2 cellular contexts compared by ENCODE assay signal in the genomic region with DNA sequence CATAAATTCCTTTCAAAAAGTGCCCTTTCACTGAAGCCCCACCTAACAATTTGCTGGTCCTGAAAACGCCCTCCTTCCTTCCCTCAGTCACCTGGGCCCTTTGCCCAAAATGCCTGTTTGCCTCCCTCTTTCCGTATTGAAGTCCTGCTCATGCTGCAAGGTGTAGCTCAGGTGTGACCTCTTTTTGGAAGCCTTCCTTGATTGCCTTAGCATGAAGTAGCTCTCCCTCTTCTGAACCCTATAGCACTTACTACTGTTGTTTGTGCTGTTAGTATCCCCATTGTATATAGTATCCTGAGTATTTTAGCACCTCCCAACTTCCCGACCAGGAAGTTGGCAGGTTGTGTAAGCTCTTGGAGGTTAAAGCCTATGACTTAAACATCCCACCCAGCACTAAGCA.
TF ChIP-seq lines count a peak whose summit lies in the region.

No MANE protein-coding gene starts in this region.

TF ChIP-seq in A549, 52 proteins besides CTCF, POLR2A, EP300 and RAD21 (continued from another document):
- TF ChIP-seq, protein P1, sequence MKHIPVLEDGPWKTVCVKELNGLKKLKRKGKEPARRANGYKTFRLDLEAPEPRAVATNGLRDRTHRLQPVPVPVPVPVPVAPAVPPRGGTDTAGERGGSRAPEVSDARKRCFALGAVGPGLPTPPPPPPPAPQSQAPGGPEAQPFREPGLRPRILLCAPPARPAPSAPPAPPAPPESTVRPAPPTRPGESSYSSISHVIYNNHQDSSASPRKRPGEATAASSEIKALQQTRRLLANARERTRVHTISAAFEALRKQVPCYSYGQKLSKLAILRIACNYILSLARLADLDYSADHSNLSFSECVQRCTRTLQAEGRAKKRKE (CRISPR knock-in tag; IDR thresholded peaks at IDR 0.05; ENCODE audit: low read depth) = no peak
- TF ChIP-seq MAZ (IDR thresholded peaks at IDR 0.05; ENCODE audit: borderline replicate concordance, low read depth, low read length) = no peak
TF ChIP-seq in A549: peak in this region for 0.

TF ChIP-seq in WTC11, 78 proteins besides CTCF, POLR2A, EP300 and RAD21 (continued from another document):
- TF ChIP-seq, protein P2, sequence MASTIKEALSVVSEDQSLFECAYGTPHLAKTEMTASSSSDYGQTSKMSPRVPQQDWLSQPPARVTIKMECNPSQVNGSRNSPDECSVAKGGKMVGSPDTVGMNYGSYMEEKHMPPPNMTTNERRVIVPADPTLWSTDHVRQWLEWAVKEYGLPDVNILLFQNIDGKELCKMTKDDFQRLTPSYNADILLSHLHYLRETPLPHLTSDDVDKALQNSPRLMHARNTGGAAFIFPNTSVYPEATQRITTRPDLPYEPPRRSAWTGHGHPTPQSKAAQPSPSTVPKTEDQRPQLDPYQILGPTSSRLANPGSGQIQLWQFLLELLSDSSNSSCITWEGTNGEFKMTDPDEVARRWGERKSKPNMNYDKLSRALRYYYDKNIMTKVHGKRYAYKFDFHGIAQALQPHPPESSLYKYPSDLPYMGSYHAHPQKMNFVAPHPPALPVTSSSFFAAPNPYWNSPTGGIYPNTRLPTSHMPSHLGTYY (CRISPR knock-in tag; IDR thresholded peaks at IDR 0.05) = no peak
- TF ChIP-seq NFE2L1 (CRISPR knock-in tag; IDR thresholded peaks at IDR 0.05) = no peak
- TF ChIP-seq, protein P3, sequence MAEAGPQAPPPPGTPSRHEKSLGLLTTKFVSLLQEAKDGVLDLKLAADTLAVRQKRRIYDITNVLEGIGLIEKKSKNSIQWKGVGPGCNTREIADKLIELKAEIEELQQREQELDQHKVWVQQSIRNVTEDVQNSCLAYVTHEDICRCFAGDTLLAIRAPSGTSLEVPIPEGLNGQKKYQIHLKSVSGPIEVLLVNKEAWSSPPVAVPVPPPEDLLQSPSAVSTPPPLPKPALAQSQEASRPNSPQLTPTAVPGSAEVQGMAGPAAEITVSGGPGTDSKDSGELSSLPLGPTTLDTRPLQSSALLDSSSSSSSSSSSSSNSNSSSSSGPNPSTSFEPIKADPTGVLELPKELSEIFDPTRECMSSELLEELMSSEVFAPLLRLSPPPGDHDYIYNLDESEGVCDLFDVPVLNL (CRISPR knock-in tag; IDR thresholded peaks at IDR 0.05; ENCODE audit: borderline replicate concordance, low read depth) = no peak
- TF ChIP-seq ZBTB21 (CRISPR knock-in tag; IDR thresholded peaks at IDR 0.05; ENCODE audit: borderline replicate concordance) = no peak
- TF ChIP-seq PRRX2 (CRISPR knock-in tag; IDR thresholded peaks at IDR 0.05) = no peak
- no peak for TF ChIP-seq SMAD4 (CRISPR knock-in tag; IDR thresholded peaks at IDR 0.05)
- no peak for TF ChIP-seq ZNF416 (CRISPR knock-in tag; IDR thresholded peaks at IDR 0.05)
- TF ChIP-seq SOX15 (CRISPR knock-in tag; IDR thresholded peaks at IDR 0.05) = no peak
- TF ChIP-seq, protein P4, sequence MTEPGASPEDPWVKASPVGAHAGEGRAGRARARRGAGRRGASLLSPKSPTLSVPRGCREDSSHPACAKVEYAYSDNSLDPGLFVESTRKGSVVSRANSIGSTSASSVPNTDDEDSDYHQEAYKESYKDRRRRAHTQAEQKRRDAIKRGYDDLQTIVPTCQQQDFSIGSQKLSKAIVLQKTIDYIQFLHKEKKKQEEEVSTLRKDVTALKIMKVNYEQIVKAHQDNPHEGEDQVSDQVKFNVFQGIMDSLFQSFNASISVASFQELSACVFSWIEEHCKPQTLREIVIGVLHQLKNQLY (CRISPR knock-in tag; IDR thresholded peaks at IDR 0.05) = no peak
- no peak for TF ChIP-seq TP53 (CRISPR knock-in tag; IDR thresholded peaks at IDR 0.05)
- no peak for TF ChIP-seq NFATC4 (CRISPR knock-in tag; IDR thresholded peaks at IDR 0.05)
- TF ChIP-seq, protein P5, sequence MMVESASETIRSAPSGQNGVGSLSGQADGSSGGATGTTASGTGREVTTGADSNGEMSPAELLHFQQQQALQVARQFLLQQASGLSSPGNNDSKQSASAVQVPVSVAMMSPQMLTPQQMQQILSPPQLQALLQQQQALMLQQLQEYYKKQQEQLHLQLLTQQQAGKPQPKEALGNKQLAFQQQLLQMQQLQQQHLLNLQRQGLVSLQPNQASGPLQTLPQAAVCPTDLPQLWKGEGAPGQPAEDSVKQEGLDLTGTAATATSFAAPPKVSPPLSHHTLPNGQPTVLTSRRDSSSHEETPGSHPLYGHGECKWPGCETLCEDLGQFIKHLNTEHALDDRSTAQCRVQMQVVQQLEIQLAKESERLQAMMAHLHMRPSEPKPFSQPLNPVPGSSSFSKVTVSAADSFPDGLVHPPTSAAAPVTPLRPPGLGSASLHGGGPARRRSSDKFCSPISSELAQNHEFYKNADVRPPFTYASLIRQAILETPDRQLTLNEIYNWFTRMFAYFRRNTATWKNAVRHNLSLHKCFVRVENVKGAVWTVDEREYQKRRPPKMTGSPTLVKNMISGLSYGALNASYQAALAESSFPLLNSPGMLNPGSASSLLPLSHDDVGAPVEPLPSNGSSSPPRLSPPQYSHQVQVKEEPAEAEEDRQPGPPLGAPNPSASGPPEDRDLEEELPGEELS (CRISPR knock-in tag; IDR thresholded peaks at IDR 0.05) = no peak
- TF ChIP-seq ZNF138 (CRISPR knock-in tag; conservative IDR thresholded peaks at IDR 0.05) = no peak
- TF ChIP-seq MXD4 (CRISPR knock-in tag; IDR thresholded peaks at IDR 0.05; ENCODE audit: borderline replicate concordance) = no peak
- no peak for TF ChIP-seq GRHL2 (CRISPR knock-in tag; IDR thresholded peaks at IDR 0.05; ENCODE audit: insufficient replicate concordance, severe bottlenecking)
- TF ChIP-seq TEAD1 (CRISPR knock-in tag; IDR thresholded peaks at IDR 0.05) = no peak
- TF ChIP-seq NR3C1 (CRISPR knock-in tag; conservative IDR thresholded peaks at IDR 0.05; ENCODE audit: low read depth) = no peak
- TF ChIP-seq, protein P6, sequence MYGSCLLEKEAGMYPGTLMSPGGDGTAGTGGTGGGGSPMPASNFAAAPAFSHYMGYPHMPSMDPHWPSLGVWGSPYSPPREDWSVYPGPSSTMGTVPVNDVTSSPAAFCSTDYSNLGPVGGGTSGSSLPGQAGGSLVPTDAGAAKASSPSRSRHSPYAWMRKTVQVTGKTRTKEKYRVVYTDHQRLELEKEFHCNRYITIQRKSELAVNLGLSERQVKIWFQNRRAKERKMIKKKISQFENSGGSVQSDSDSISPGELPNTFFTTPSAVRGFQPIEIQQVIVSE (CRISPR knock-in tag; IDR thresholded peaks at IDR 0.05; ENCODE audit: borderline replicate concordance) = no peak
- TF ChIP-seq CBFB (CRISPR knock-in tag; IDR thresholded peaks at IDR 0.05; ENCODE audit: low read depth) = no peak
